In the genomic region with DNA sequence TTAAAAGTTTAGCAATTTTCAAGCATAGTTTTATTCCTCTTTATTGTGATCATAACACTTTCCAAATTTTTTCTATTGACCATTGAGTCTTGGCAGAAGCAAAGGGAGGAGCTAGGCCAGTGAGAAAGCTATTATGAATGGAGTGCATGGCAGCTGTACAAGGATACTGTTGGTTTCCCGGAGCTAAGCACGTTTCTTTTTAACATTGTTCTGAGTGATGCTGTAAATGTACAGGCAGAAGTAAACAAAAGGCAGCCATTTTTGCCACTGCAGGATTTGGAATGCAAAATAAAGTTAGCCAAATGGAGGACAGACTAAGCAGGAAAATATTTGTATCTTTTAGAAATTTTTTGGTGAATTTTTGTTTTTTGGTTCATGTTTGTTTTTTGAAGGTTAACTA, we compare ENCODE assay signal across 11 cellular contexts. TPM values are rescaled to one million over a fixed set of nuclear protein-coding genes. Genes with fewer than 3 reads are reported as not detected.
DNase-seq lines count a peak whose midpoint lies in the region; ATAC-seq, FAIRE-seq and TF ChIP-seq lines count a peak whose summit lies in the region.
"Had no signal": no experiment of that assay in that cellular context is flagged by ENCODE, and none has a peak within 500 bp of the region (broad histone marks: within the 10 kb centered on the region; RNA-seq: fewer than 3 reads in every experiment).

No MANE protein-coding gene starts in this region.

- H3K9me3 Mint-ChIP-seq in immature natural killer cell: no peaks in the 10 kb centered on the region

- no peaks in the 10 kb centered on the region for H3K4me1 ChIP-seq in prostate gland (replicated peaks)

- no peak for TF ChIP-seq POLR2A in prostate gland (IDR thresholded peaks at IDR 0.05)

- H3K9me3 ChIP-seq in AG04450 (ENCODE audit: control insufficient read depth, insufficient read depth, low read length) (no peaks in the 10 kb centered on the region), prostate gland (no peaks in the 10 kb centered on the region)
- H3K9me3 ChIP-seq: vagina had no signal

- POLR2A ChIA-PET in AG04450 (lab: Yijun Ruan, JAX): interaction anchor here (0.5 to 1.6 kb wide), 4 partner anchors 14 to 85 kb away, joined by 3 to 6 read pairs (median 4); a partner anchor contains a TSS

- CTCF ChIA-PET in AG04450 (lab: Charles Lee): interaction anchor here (0.9 to 1.4 kb wide), 5 partner anchors 16 to 253 kb away, joined by 3 to 23 read pairs (median 3); a partner anchor contains a TSS

- H3K27me3 ChIP-seq in AG04450 (ENCODE audit: control insufficient read depth, insufficient read depth, low read length): no peaks in the 10 kb centered on the region
- H3K27me3 ChIP-seq in prostate gland (replicated peaks; ENCODE audit: insufficient read depth): no peaks in the 10 kb centered on the region
- H3K27me3 ChIP-seq: vagina had no signal

- 3% methylated on average over 2 of the region's 2 CpGs for WGBS in prostate gland

- intact Hi-C loops in prostate gland (cut with DNase I): no loop called here

- ATAC-seq in omental fat pad (ENCODE audit: low FRiP score) (no peak), HG02588 (IDR thresholded peaks at IDR 0.05; ENCODE audit: unreplicated experiment) (no peak)

- no peak overlapping the region for H3K27ac ChIP-seq in AG04450 (ENCODE audit: low read depth, low read length)
- H3K27ac ChIP-seq in prostate gland: no peak overlapping the region
- H3K27ac ChIP-seq: vagina had no signal

- no peaks in the 10 kb centered on the region for H3K36me3 ChIP-seq in prostate gland
- H3K36me3 ChIP-seq: vagina had no signal

- H3K36me3 Mint-ChIP-seq in immature natural killer cell: peaks cover 0 to 3% (median 0%) of the 10 kb centered on the region in 3 donors

- peaks cover 22 to 43% of the 10 kb centered on the region in 2 donors for H3K4me1 Mint-ChIP-seq in immature natural killer cell

- H3K27me3 Mint-ChIP-seq in immature natural killer cell (ENCODE audit: low read depth in 3 of 3): peaks cover 0 to 2% (median 0%) of the 10 kb centered on the region in 3 donors

- peak; percentile 51 for DNase-seq in AG04450 (ENCODE audit: low read depth, low spot score)
- peak; percentile 22 for DNase-seq in LNCaP clone FGC (ENCODE audit: low read depth)
- no peak for DNase-seq in immature natural killer cell
- DNase-seq in prostate gland (ENCODE audit: low spot score): no peak
- DNase-seq in omental fat pad (ENCODE audit: low spot score): no peak
- no peak for DNase-seq in NCI-H524 treated with DMSO at 0.1 percent for 48 hours (lab: John Stamatoyannopoulos, UW)
- DNase-seq: retina had no signal

- peak overlapping the region in 4 of 6 donors; percentile 0 to 40 (median 22) for H3K27ac Mint-ChIP-seq in immature natural killer cell

- TF ChIP-seq CTCF in AG04450 (IDR thresholded peaks at IDR 0.05; ENCODE audit: low read depth, low read length) (no peak), LNCaP clone FGC (IDR thresholded peaks at IDR 0.05; ENCODE audit: control insufficient read depth, extremely low read depth, insufficient read depth) (no peak), prostate gland (IDR thresholded peaks at IDR 0.05) (no peak), omental fat pad (IDR thresholded peaks at IDR 0.05) (no peak)

- no peak overlapping the region for H3K4me3 Mint-ChIP-seq in immature natural killer cell

- H3K4me3 ChIP-seq in AG04450 (ENCODE audit: low read depth, low read length) (no peak overlapping the region), LNCaP clone FGC (ENCODE audit: low read depth, low read length) (no peak overlapping the region), prostate gland (no peak overlapping the region)
- H3K4me3 ChIP-seq: vagina had no signal

- FAIRE-seq in TTC549 (lab: Jason Lieb, UNC): peak; percentile 53
- FAIRE-seq: bronchial epithelial cell had no signal

RNA-seq across cellular contexts. Expression of a gene that starts 16.2 kb away (rescaled TPM):
- polyA plus RNA-seq in AG04450 (2011; rRNA removed) (19.9 and 24.3 TPM in 2 replicates), immature natural killer cell (1 to 10 TPM; 1.1 to 9.6 (median 5.0) TPM)
- polyA minus RNA-seq in AG04450 (2011; rRNA and poly(A)+ RNA removed): 23.6 and 28.2 TPM in 2 replicates
- total RNA-seq in prostate gland (10 to 100 TPM in 1 of 2 donors, 1 to 10 TPM in 1; 9.8 to 38.8 TPM), omental fat pad (10 to 100 TPM; 12.9 to 26.6 (median 20.9) TPM)

RNA-seq across cellular contexts. Expression of a gene that starts 37.0 kb away (rescaled TPM):
- not detected in 2 replicates for polyA plus RNA-seq in AG04450 (2011; rRNA removed)
- polyA minus RNA-seq in AG04450 (2011; rRNA and poly(A)+ RNA removed): not detected in 2 replicates
- polyA plus RNA-seq in immature natural killer cell: under 1 TPM in 1 of 3 donors, not detected in 2; 0.24 TPM
- not detected for total RNA-seq in prostate gland
- 10 to 100 TPM in 1 of 4 donors, 1 to 10 TPM in 2, not detected in 1; 1.3 to 11.7 (median 1.4) TPM for total RNA-seq in omental fat pad
- total RNA-seq: bronchial epithelial cell had no signal

RNA-seq across cellular contexts. Expression of a gene that starts 53.8 kb away (rescaled TPM):
- polyA plus RNA-seq in AG04450 (2011; rRNA removed) (4.7 and 6.4 TPM in 2 replicates), immature natural killer cell (10 to 100 TPM; 10.7 to 20.9 (median 11.0) TPM)
- polyA minus RNA-seq in AG04450 (2011; rRNA and poly(A)+ RNA removed): 7.8 and 11.7 TPM in 2 replicates
- total RNA-seq in prostate gland (10 to 100 TPM; 18.8 to 26.1 TPM), omental fat pad (10 to 100 TPM in 3 of 4 donors, 1 to 10 TPM in 1; 7.9 to 26.0 (median 14.7) TPM)

Comparison
In these comparisons a context has a peak if more than half of its experiments do, and no peak if none do; other contexts are left out.
1. DNase-seq: peak in AG04450 (single experiment) and LNCaP clone FGC (single experiment); none in immature natural killer cell (0 of 3), prostate gland (single experiment), omental fat pad (single experiment) and NCI-H524 treated with DMSO at 0.1 percent for 48 hours (single experiment).